30 cellular contexts compared by ENCODE assay signal in the genomic region with DNA sequence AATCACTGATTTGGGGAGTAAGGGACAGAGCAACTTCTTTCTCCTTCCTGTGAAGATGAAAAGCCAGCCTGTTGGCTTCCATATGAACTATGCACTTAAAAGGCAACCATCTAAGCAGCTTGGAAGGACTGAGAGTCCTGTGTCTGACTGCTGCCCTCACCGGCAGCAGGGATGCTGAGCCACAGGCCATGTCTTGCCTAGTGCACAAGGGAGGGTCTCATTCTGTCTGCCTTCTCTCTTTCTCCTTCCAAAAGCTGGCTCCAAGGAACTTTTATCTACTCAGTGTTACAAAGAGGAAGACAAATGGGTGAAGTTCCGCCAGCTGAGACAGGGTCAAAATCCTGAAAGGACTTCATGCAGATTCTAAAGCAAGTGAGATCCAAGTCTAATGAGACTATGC.
"Had no signal": no experiment of that assay in that cellular context is flagged by ENCODE, and none has a peak within 500 bp of the region (broad histone marks: within the 10 kb centered on the region; RNA-seq: fewer than 3 reads in every experiment).

No MANE protein-coding gene starts in this region.

- DNase-seq: activated B cell treated with CpG ODN at 0.5 μM for 24 hours; activated CD4-positive, alpha-beta memory T cell treated with anti-CD3 and anti-CD28 coated beads for 36 hours; activated CD4-positive, alpha-beta T cell treated with anti-CD3 and anti-CD28 coated beads, Interleukin-2, amount 10 ng/mL, durations not matched to agents 24 days and 14 days; activated CD8-positive, alpha-beta memory T cell treated with anti-CD3 and anti-CD28 coated beads, Interleukin-2, amount 10 ng/mL, durations not matched to agents 7 days and 5 days; activated CD8-positive, alpha-beta memory T cell treated with anti-CD3 and anti-CD28 coated beads, Interleukin-2, amount 50 U/mL, for 4 hours; activated CD8-positive, alpha-beta T cell treated with anti-CD3 and anti-CD28 coated beads, Interleukin-2, amount 10 ng/mL, durations not matched to agents 7 days and 5 days; activated effector memory CD4-positive, alpha-beta T cell treated with anti-CD3 and anti-CD28 coated beads, Interleukin-2, amount 50 U/mL, for 16 hours; activated naive CD4-positive, alpha-beta T cell treated with anti-CD3 and anti-CD28 coated beads for 36 hours; activated naive CD8-positive, alpha-beta T cell treated with anti-CD3 and anti-CD28 coated beads, Interleukin-2, amount 10 ng/mL, durations not matched to agents 7 days and 5 days; activated T-cell treated with anti-CD3 and anti-CD28 coated beads, Interleukin-2, amount 50 U/mL, for 1 hour; activated T-cell treated with anti-CD3 and anti-CD28 coated beads, Interleukin-2, amount 50 U/mL, for 48 hours; brain microvascular endothelial cell; cortex of kidney; dermis blood vessel endothelial cell; effector CD4-positive, alpha-beta T cell; effector memory CD8-positive, alpha-beta T cell; esophagus squamous epithelium; foreskin fibroblast; head of caudate nucleus; T-helper 1 cell; T-helper 17 cell; T1000; WERI-Rb-1 had no signal

- H3K4me1 Mint-ChIP-seq: activated B cell treated with CpG ODN at 0.5 μM for 24 hours; activated CD4-positive, alpha-beta T cell treated with anti-CD3 and anti-CD28 coated beads, Interleukin-2, amount 10 ng/mL, durations not matched to agents 24 days and 14 days; activated CD8-positive, alpha-beta memory T cell treated with anti-CD3 and anti-CD28 coated beads, Interleukin-2, amount 10 ng/mL, durations not matched to agents 7 days and 5 days; activated naive CD8-positive, alpha-beta T cell treated with anti-CD3 and anti-CD28 coated beads, Interleukin-2, amount 10 ng/mL, durations not matched to agents 7 days and 5 days; central memory CD8-positive, alpha-beta T cell had no signal

- H3K27ac Mint-ChIP-seq: activated B cell treated with CpG ODN at 0.5 μM for 24 hours; activated CD4-positive, alpha-beta memory T cell treated with anti-CD3 and anti-CD28 coated beads for 36 hours; activated CD4-positive, alpha-beta T cell treated with anti-CD3 and anti-CD28 coated beads, Interleukin-2, amount 10 ng/mL, durations not matched to agents 24 days and 14 days; activated CD8-positive, alpha-beta memory T cell treated with anti-CD3 and anti-CD28 coated beads, Interleukin-2, amount 10 ng/mL, durations not matched to agents 7 days and 5 days; activated CD8-positive, alpha-beta T cell treated with anti-CD3 and anti-CD28 coated beads, Interleukin-2, amount 10 ng/mL, durations not matched to agents 7 days and 5 days; activated naive CD4-positive, alpha-beta T cell treated with anti-CD3 and anti-CD28 coated beads for 36 hours; activated naive CD4-positive, alpha-beta T cell treated with anti-CD3 and anti-CD28 coated beads, Interleukin-2, amount 50 U/mL, for 72 hours; activated naive CD8-positive, alpha-beta T cell treated with anti-CD3 and anti-CD28 coated beads, Interleukin-2, amount 10 ng/mL, durations not matched to agents 7 days and 5 days; activated T-helper 1 cell treated with anti-CD3 and anti-CD28 coated beads, Interleukin-12 subunit alpha, Interleukin-12 subunit beta, Interleukin-2, Interleukin-4 antibody, amounts not matched to agents 30 ng/mL and 10 ng/mL and 1 ng/mL, durations not matched to agents 14 hours and 24 hours and 36 hours; activated T-helper 2 cell treated with anti-CD3 and anti-CD28 coated beads, Interferon-gamma antibody, Interleukin-2, Interleukin-4, amounts not matched to agents 10 μg/mL and 5 μg/mL and 100 μg/mL, durations not matched to agents 14 hours and 24 hours and 36 hours; effector memory CD8-positive, alpha-beta T cell; T-helper 17 cell; T-helper 2 cell treated with Interferon-gamma antibody and Interleukin-4, amounts not matched to agents 5 μg/mL and 100 μg/mL, for 36 hours had no signal

- H3K36me3 ChIP-seq: ascending aorta, brain microvascular endothelial cell, esophagus squamous epithelium, WERI-Rb-1 had no signal

- H3K27me3 ChIP-seq: ascending aorta, brain microvascular endothelial cell, esophagus squamous epithelium had no signal

- H3K36me3 Mint-ChIP-seq: activated CD4-positive, alpha-beta memory T cell treated with anti-CD3 and anti-CD28 coated beads for 36 hours; activated CD8-positive, alpha-beta memory T cell treated with anti-CD3 and anti-CD28 coated beads, Interleukin-2, amount 10 ng/mL, durations not matched to agents 7 days and 5 days; activated naive CD4-positive, alpha-beta T cell treated with anti-CD3 and anti-CD28 coated beads, Interleukin-2, amount 50 U/mL, for 72 hours; activated naive CD8-positive, alpha-beta T cell treated with anti-CD3 and anti-CD28 coated beads, Interleukin-2, amount 10 ng/mL, durations not matched to agents 7 days and 5 days had no signal

- H3K4me1 ChIP-seq: ascending aorta had no signal

- H3K9me3 Mint-ChIP-seq: activated CD4-positive, alpha-beta T cell treated with anti-CD3 and anti-CD28 coated beads, Interleukin-2, amount 10 ng/mL, durations not matched to agents 24 days and 14 days; activated naive CD4-positive, alpha-beta T cell treated with anti-CD3 and anti-CD28 coated beads, Interleukin-2, amount 50 U/mL, for 72 hours; activated naive CD8-positive, alpha-beta T cell treated with anti-CD3 and anti-CD28 coated beads, Interleukin-2, amount 10 ng/mL, durations not matched to agents 7 days and 5 days; activated T-helper 1 cell treated with anti-CD3 and anti-CD28 coated beads, Interleukin-12 subunit alpha, Interleukin-12 subunit beta, Interleukin-2, Interleukin-4 antibody, amounts not matched to agents 30 ng/mL and 10 ng/mL and 1 ng/mL, durations not matched to agents 14 hours and 24 hours and 36 hours; activated T-helper 2 cell treated with anti-CD3 and anti-CD28 coated beads, Interferon-gamma antibody, Interleukin-2, Interleukin-4, amounts not matched to agents 10 μg/mL and 5 μg/mL and 100 μg/mL, durations not matched to agents 14 hours and 24 hours and 36 hours; central memory CD8-positive, alpha-beta T cell; effector memory CD8-positive, alpha-beta T cell; T-helper 2 cell treated with Interferon-gamma antibody and Interleukin-4, amounts not matched to agents 5 μg/mL and 100 μg/mL, for 36 hours had no signal

- H3K27ac ChIP-seq: ascending aorta, brain microvascular endothelial cell, epithelial cell of prostate, esophagus squamous epithelium, WERI-Rb-1 had no signal

- H3K9me3 ChIP-seq: ascending aorta, esophagus squamous epithelium had no signal

- H3K27me3 Mint-ChIP-seq: activated B cell treated with CpG ODN at 0.5 μM for 24 hours had no signal

- H3K4me3 Mint-ChIP-seq: activated B cell treated with CpG ODN at 0.5 μM for 24 hours; activated CD4-positive, alpha-beta memory T cell treated with anti-CD3 and anti-CD28 coated beads for 36 hours; activated CD4-positive, alpha-beta T cell treated with anti-CD3 and anti-CD28 coated beads, Interleukin-2, amount 10 ng/mL, durations not matched to agents 24 days and 14 days; activated CD8-positive, alpha-beta memory T cell treated with anti-CD3 and anti-CD28 coated beads, Interleukin-2, amount 10 ng/mL, durations not matched to agents 7 days and 5 days; activated CD8-positive, alpha-beta T cell treated with anti-CD3 and anti-CD28 coated beads, Interleukin-2, amount 10 ng/mL, durations not matched to agents 7 days and 5 days; activated naive CD4-positive, alpha-beta T cell treated with anti-CD3 and anti-CD28 coated beads for 36 hours; activated naive CD8-positive, alpha-beta T cell treated with anti-CD3 and anti-CD28 coated beads, Interleukin-2, amount 10 ng/mL, durations not matched to agents 7 days and 5 days; activated T-helper 1 cell treated with anti-CD3 and anti-CD28 coated beads, Interleukin-12 subunit alpha, Interleukin-12 subunit beta, Interleukin-2, Interleukin-4 antibody, amounts not matched to agents 30 ng/mL and 10 ng/mL and 1 ng/mL, durations not matched to agents 14 hours and 24 hours and 36 hours; central memory CD8-positive, alpha-beta T cell; effector memory CD8-positive, alpha-beta T cell; T-helper 17 cell; T-helper 2 cell treated with Interferon-gamma antibody and Interleukin-4, amounts not matched to agents 5 μg/mL and 100 μg/mL, for 36 hours had no signal

- H3K4me3 ChIP-seq: ascending aorta, esophagus squamous epithelium had no signal
